In the genomic region with DNA sequence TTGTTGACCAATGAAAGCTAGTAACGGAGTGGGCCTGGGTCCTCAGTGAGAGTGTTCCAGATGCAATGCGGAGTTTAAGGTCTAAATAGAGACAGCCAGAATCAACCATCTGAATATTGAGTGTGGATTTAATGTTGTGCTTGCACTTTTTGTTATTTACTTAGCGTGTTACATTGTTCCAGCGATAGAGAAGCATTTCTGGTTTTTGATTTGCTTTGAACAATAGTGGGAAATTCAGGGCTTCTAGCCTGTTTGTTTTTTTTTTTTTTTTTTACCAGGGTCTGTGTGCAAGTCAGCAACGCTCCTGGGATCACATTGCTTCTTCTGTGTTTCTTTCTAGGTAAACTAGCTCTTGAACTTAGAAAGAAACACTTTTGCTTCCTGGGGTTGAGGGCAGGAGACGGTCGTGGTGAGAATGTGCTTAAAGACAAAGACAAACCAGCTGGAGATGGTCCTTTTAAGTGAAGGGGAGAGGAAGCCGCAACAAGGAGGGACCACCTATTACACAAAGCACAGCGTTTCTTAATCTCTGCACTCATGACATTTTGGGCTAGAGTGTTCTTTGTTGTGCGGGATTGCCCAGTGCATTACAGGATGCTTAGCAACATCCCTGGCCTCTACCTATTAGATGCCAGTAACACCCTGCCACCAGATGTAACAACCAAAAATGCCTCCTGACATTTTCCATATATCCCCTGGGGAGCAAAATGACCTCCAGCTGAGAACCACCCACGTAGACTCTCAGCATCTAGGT, we compare ENCODE assay signal across 1 cellular context.
TF ChIP-seq lines count a peak whose summit lies in the region.

No MANE protein-coding gene starts in this region.

TF ChIP-seq in endothelial cell of umbilical vein, 7 proteins besides CTCF, POLR2A, EP300 and RAD21:
- TF ChIP-seq, protein P1, sequence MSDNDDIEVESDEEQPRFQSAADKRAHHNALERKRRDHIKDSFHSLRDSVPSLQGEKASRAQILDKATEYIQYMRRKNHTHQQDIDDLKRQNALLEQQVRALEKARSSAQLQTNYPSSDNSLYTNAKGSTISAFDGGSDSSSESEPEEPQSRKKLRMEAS (IDR thresholded peaks at IDR 0.05; ENCODE audit: insufficient read depth, insufficient read length): no peak
- TF ChIP-seq FOS (IDR thresholded peaks at IDR 0.05; ENCODE audit: borderline replicate concordance, insufficient read depth, low read length): no peak
- TF ChIP-seq MYC (IDR thresholded peaks at IDR 0.05; ENCODE audit: low read depth, low read length): no peak
- TF ChIP-seq POLR2AphosphoS5 (IDR thresholded peaks at IDR 0.05; ENCODE audit: insufficient read depth, low read depth, low read length): no peak
- no peak for TF ChIP-seq GATA2 (IDR thresholded peaks at IDR 0.05; ENCODE audit: insufficient read depth, insufficient read length, low read depth, low read length)
- TF ChIP-seq JUN (IDR thresholded peaks at IDR 0.05; ENCODE audit: borderline replicate concordance, insufficient read depth, insufficient read length, low read depth): no peak
- TF ChIP-seq EZH2 (IDR thresholded peaks at IDR 0.05; ENCODE audit: borderline replicate concordance, low read depth, low read length, severe bottlenecking): no peak
